Comparison of ENCODE assay signal across 23 cellular contexts in the genomic region with DNA sequence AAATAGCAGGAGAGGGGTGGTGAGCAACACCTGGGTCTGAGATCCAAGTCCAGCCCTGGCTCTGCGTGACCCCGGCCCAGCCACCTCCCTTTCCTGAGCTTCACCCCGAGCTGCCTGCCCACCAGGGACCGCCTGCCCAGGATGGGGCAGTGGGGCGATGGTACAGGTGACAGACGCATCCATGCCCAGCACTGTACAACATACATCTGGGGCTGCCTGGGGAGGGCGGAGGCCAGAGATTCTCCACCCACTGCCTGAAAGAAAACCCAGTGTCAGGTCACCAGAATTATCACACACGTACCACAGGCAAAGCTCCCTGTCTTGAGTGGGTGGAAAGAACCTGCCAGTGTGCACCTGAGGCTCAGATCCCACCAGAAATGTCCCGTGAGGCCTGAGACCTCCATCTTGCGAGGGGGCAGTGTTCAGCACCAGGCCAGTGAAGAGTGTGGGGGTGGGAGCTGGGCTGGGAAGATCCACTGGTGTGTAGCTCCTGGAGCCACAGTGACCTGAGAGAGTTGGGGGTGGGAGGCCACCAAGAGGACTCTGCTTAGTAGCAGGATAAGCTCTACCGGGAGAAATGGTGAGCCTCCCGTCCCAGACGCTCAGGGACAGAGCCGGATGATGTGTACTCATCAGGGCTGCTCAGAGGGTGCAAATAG.
"Had no signal": no experiment of that assay in that cellular context is flagged by ENCODE, and none has a peak within 500 bp of the region (broad histone marks: within the 10 kb centered on the region; RNA-seq: fewer than 3 reads in every experiment).

No MANE protein-coding gene starts in this region.

- H3K9me3 Mint-ChIP-seq: activated naive CD8-positive, alpha-beta T cell treated with anti-CD3 and anti-CD28 coated beads, Interleukin-2, amount 10 ng/mL, durations not matched to agents 7 days and 5 days; activated T-cell treated with anti-CD3 and anti-CD28 coated beads, Interleukin-2, amount 50 U/mL, for 4 hours; activated T-helper 2 cell treated with anti-CD3 and anti-CD28 coated beads, Interferon-gamma antibody, Interleukin-2, Interleukin-4, amounts not matched to agents 10 μg/mL and 5 μg/mL and 100 μg/mL, durations not matched to agents 14 hours and 24 hours and 36 hours; naive B cell; stimulated activated naive CD8-positive, alpha-beta T cell treated with anti-CD3 and anti-CD28 coated beads, Interleukin-15, Interleukin-2, amounts not matched to agents 100 ng/mL and 50 ng/mL, for 24 hours; T-helper 1 cell treated with Interleukin-12 subunit alpha and Interleukin-12 subunit beta and Interleukin-4 antibody, amounts not matched to agents 30 μg/mL and 1 μg/mL, for 36 hours; WTC11 had no signal

- ATAC-seq: activated T-cell treated with anti-CD3 and anti-CD28 coated beads, Interleukin-2, amount 50 U/mL, for 4 hours; lower lobe of right lung; upper lobe of right lung had no signal

- H3K4me3 Mint-ChIP-seq: activated naive CD8-positive, alpha-beta T cell treated with anti-CD3 and anti-CD28 coated beads, Interleukin-2, amount 10 ng/mL, durations not matched to agents 7 days and 5 days; activated T-cell treated with anti-CD3 and anti-CD28 coated beads, Interleukin-2, amount 50 U/mL, for 4 hours; naive B cell; stimulated activated naive CD8-positive, alpha-beta T cell treated with anti-CD3 and anti-CD28 coated beads, Interleukin-15, Interleukin-2, amounts not matched to agents 100 ng/mL and 50 ng/mL, for 24 hours; T-helper 1 cell treated with Interleukin-12 subunit alpha and Interleukin-12 subunit beta and Interleukin-4 antibody, amounts not matched to agents 30 μg/mL and 1 μg/mL, for 36 hours; WTC11 had no signal

- H3K27me3 ChIP-seq: thyroid gland, upper lobe of right lung had no signal

- H3K4me1 ChIP-seq: lower lobe of right lung, prostate gland, thyroid gland, upper lobe of right lung had no signal

- H3K9me3 ChIP-seq: lower lobe of right lung, prostate gland, thyroid gland, upper lobe of right lung had no signal

- H3K4me3 ChIP-seq: lower lobe of right lung, prostate gland, thyroid gland, upper lobe of right lung had no signal

- H3K27me3 Mint-ChIP-seq: activated naive CD8-positive, alpha-beta T cell treated with anti-CD3 and anti-CD28 coated beads, Interleukin-2, amount 10 ng/mL, durations not matched to agents 7 days and 5 days; stimulated activated naive CD8-positive, alpha-beta T cell treated with anti-CD3 and anti-CD28 coated beads, Interleukin-15, Interleukin-2, amounts not matched to agents 100 ng/mL and 50 ng/mL, for 24 hours had no signal

- DNase-seq: activated CD4-positive, alpha-beta T cell treated with anti-CD3 and anti-CD28 coated beads for 4 hours; activated CD4-positive, alpha-beta T cell treated with anti-CD3 and anti-CD28 coated beads, Interleukin-2, amount 50 U/mL, for 48 hours; activated CD8-positive, alpha-beta memory T cell treated with anti-CD3 and anti-CD28 coated beads, Interleukin-2, amount 50 U/mL, for 48 hours; activated naive CD4-positive, alpha-beta T cell; activated naive CD8-positive, alpha-beta T cell treated with anti-CD3 and anti-CD28 coated beads, Interleukin-2, amount 10 ng/mL, durations not matched to agents 7 days and 5 days; activated T-cell treated with anti-CD3 and anti-CD28 coated beads, Interleukin-2, amount 50 U/mL, for 4 hours; amniotic stem cell; effector memory CD4-positive, alpha-beta T cell; foreskin melanocyte; hypothalamus; lower lobe of right lung; naive B cell; occipital lobe; stimulated activated CD4-positive, alpha-beta T cell treated with anti-CD3 and anti-CD28 coated beads, Interleukin-1b, Interleukin-23, amount 100 ng/mL, for 48 hours; substantia nigra; T1000; thyroid gland; upper lobe of right lung had no signal

- H3K27ac Mint-ChIP-seq: activated naive CD8-positive, alpha-beta T cell treated with anti-CD3 and anti-CD28 coated beads, Interleukin-2, amount 10 ng/mL, durations not matched to agents 7 days and 5 days; activated T-helper 2 cell treated with anti-CD3 and anti-CD28 coated beads, Interferon-gamma antibody, Interleukin-2, Interleukin-4, amounts not matched to agents 10 μg/mL and 5 μg/mL and 100 μg/mL, durations not matched to agents 14 hours and 24 hours and 36 hours; naive B cell; stimulated activated naive CD8-positive, alpha-beta T cell treated with anti-CD3 and anti-CD28 coated beads, Interleukin-15, Interleukin-2, amounts not matched to agents 100 ng/mL and 50 ng/mL, for 24 hours; T-helper 1 cell treated with Interleukin-12 subunit alpha and Interleukin-12 subunit beta and Interleukin-4 antibody, amounts not matched to agents 30 μg/mL and 1 μg/mL, for 36 hours; WTC11 had no signal

- H3K27ac ChIP-seq: lower lobe of right lung, prostate gland, thyroid gland, upper lobe of right lung had no signal

- H3K36me3 Mint-ChIP-seq: activated naive CD8-positive, alpha-beta T cell treated with anti-CD3 and anti-CD28 coated beads, Interleukin-2, amount 10 ng/mL, durations not matched to agents 7 days and 5 days; naive B cell; WTC11 had no signal

- H3K4me1 Mint-ChIP-seq: activated naive CD8-positive, alpha-beta T cell treated with anti-CD3 and anti-CD28 coated beads, Interleukin-2, amount 10 ng/mL, durations not matched to agents 7 days and 5 days; naive B cell; WTC11 had no signal

- H3K36me3 ChIP-seq: lower lobe of right lung, prostate gland, thyroid gland, upper lobe of right lung had no signal
